In genomic region chr1:78141522-78142231, GRCh38 we compare ENCODE assay signal across 1 cellular context.
TF ChIP-seq lines count a peak whose summit lies in the region.

No MANE protein-coding gene starts in this region.

TF ChIP-seq in liver, 16 proteins besides CTCF, POLR2A, EP300 and RAD21 (continued from another document):
- TF ChIP-seq ZBTB33 (IDR thresholded peaks at IDR 0.05): no peak
- TF ChIP-seq NR2F2 (IDR thresholded peaks at IDR 0.05): no peak
- TF ChIP-seq JUND (IDR thresholded peaks at IDR 0.05): no peak
